ENCODE assay signal across 20 cellular contexts in genomic region chr7:113705439-113705838, GRCh38.
"Had no signal": no experiment of that assay in that cellular context is flagged by ENCODE, and none has a peak within 500 bp of the region (broad histone marks: within the 10 kb centered on the region; RNA-seq: fewer than 3 reads in every experiment).

No MANE protein-coding gene starts in this region.

- H3K4me1 Mint-ChIP-seq: endodermal cell; nephron progenitor cell; stimulated activated naive B cell treated with anti-CD40 and anti-IgM and Interleukin-4, amounts not matched to agents 10 μg/mL and 1 μg/mL and 100 μg/mL, for 72 hours; stimulated activated naive CD8-positive, alpha-beta T cell treated with anti-CD3 and anti-CD28 coated beads, Interleukin-15, amount 100 ng/mL, for 72 hours had no signal

- H3K27me3 ChIP-seq: colonic mucosa, heart left ventricle, neutrophil, spleen, transverse colon had no signal

- H3K36me3 Mint-ChIP-seq: naive thymus-derived CD4-positive, alpha-beta T cell; stimulated activated naive B cell treated with anti-CD40 and anti-IgM and Interleukin-4, amounts not matched to agents 10 μg/mL and 1 μg/mL and 100 μg/mL, for 72 hours had no signal

- H3K4me3 Mint-ChIP-seq: endodermal cell; naive thymus-derived CD4-positive, alpha-beta T cell; nephron progenitor cell; stimulated activated naive B cell treated with anti-CD40 and anti-IgM and Interleukin-4, amounts not matched to agents 10 μg/mL and 1 μg/mL and 100 μg/mL, for 72 hours; stimulated activated naive CD8-positive, alpha-beta T cell treated with anti-CD3 and anti-CD28 coated beads, Interleukin-15, amount 100 ng/mL, for 72 hours had no signal

- H3K36me3 ChIP-seq: colonic mucosa, heart left ventricle, neutrophil, spleen, thoracic aorta, transverse colon had no signal

- H3K9me3 Mint-ChIP-seq: nephron progenitor cell; stimulated activated naive B cell treated with anti-CD40 and anti-IgM and Interleukin-4, amounts not matched to agents 10 μg/mL and 1 μg/mL and 100 μg/mL, for 72 hours; stimulated activated naive CD8-positive, alpha-beta T cell treated with anti-CD3 and anti-CD28 coated beads, Interleukin-15, amount 100 ng/mL, for 72 hours had no signal

- H3K9me3 ChIP-seq: colonic mucosa, heart left ventricle, neutrophil, psoas muscle, spleen, thoracic aorta, transverse colon had no signal

- H3K27ac Mint-ChIP-seq: endodermal cell; naive thymus-derived CD4-positive, alpha-beta T cell; nephron progenitor cell; stimulated activated naive B cell treated with anti-CD40 and anti-IgM and Interleukin-4, amounts not matched to agents 10 μg/mL and 1 μg/mL and 100 μg/mL, for 72 hours; stimulated activated naive CD8-positive, alpha-beta T cell treated with anti-CD3 and anti-CD28 coated beads, Interleukin-15, amount 100 ng/mL, for 72 hours had no signal

- H3K27me3 Mint-ChIP-seq: stimulated activated naive CD8-positive, alpha-beta T cell treated with anti-CD3 and anti-CD28 coated beads, Interleukin-15, amount 100 ng/mL, for 72 hours had no signal

- H3K4me1 ChIP-seq: colonic mucosa, heart left ventricle, psoas muscle, spleen, transverse colon had no signal

- DNase-seq: colonic mucosa; effector CD4-positive, alpha-beta T cell; endodermal cell; heart left ventricle; hippocampal formation; kidney glomerular epithelial cell; mesendoderm; naive thymus-derived CD4-positive, alpha-beta T cell; nephron progenitor cell; psoas muscle; retina; spleen; stimulated activated CD4-positive, alpha-beta T cell treated with anti-CD3 and anti-CD28 coated beads, Interleukin-15, amount 100 ng/mL, for 24 hours; stimulated activated CD4-positive, alpha-beta T cell treated with anti-CD3 and anti-CD28 coated beads, Interleukin-1b, Interleukin-23, amount 100 ng/mL, for 48 hours; stimulated activated CD4-positive, alpha-beta T cell treated with anti-CD3 and anti-CD28 coated beads, Interleukin-4, amount 100 ng/mL, for 24 hours; stimulated activated naive B cell treated with anti-CD40 and anti-IgM and Interleukin-4, amounts not matched to agents 10 μg/mL and 1 μg/mL and 100 μg/mL, for 72 hours; stimulated activated naive CD8-positive, alpha-beta T cell treated with anti-CD3 and anti-CD28 coated beads, Interleukin-15, amount 100 ng/mL, for 72 hours; transverse colon had no signal

- H3K4me3 ChIP-seq: colonic mucosa, heart left ventricle, psoas muscle, spleen, thoracic aorta, transverse colon had no signal

- H3K27ac ChIP-seq: colonic mucosa, heart left ventricle, neutrophil, psoas muscle, spleen, thoracic aorta, transverse colon had no signal
